ENCODE assay signal across 8 cellular contexts in the genomic region with DNA sequence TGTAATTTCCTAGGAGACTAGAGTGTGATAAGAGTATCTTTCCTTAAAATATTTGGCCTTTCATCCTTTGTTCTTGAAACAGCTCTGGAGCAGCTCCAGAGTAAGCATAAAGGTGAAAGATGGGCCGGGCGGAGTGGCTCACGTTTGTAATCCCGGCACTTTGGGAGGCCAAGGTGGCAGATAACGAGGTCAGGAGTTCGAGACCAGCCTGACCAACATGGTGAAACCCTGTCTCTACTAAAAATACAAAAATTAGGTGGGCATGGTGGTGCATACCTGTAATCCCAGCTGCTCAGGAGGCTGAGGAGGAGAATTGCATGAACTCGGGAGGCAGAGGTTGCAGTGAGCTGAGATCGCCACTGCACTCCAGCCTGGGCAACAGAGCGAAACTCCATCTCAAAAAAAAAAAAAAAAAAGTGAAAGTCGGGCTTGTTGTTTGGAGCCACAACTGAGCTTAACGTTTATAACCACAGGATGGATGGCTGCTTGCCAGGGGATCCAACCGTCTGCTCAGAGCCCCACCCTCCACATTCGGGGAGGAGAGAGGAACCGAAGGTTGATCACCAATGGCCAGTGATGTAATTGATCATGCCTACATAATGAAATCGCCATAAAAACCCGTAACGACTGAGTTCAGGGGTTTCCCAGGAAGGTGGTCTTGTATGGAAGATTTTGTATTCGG. TPM values are rescaled to one million over a fixed set of nuclear protein-coding genes. Genes with fewer than 3 reads are reported as not detected.
A peak's percentile ranks its signal among the peaks of the same experiment; 100 is the strongest.
DNase-seq lines count a peak whose midpoint lies in the region; ATAC-seq and TF ChIP-seq lines count a peak whose summit lies in the region.
"Not testable (repeated sequence)": the region's sequence is repeated elsewhere in the genome, so short reads cannot be mapped to it uniquely, and the experiment has no call there.

No MANE protein-coding gene starts in this region.

- not testable (repeated sequence) for H3K4me3 Mint-ChIP-seq in endothelial cell (ENCODE audit: unreplicated experiment)
- H3K4me3 Mint-ChIP-seq in naive thymus-derived CD4-positive, alpha-beta T cell = peak overlapping the region in 9 of 10 donors; percentile 11 to 69 (median 56)

- H3K9me3 ChIP-seq in OCI-LY3 (ENCODE audit: insufficient read depth, low read length); naive thymus-derived CD4-positive, alpha-beta T cell (ENCODE audit: control insufficient read depth in 2 of 3, low read length in 3 of 3); upper lobe of right lung: not testable (repeated sequence)

- not testable (repeated sequence) for H3K79me2 ChIP-seq in OCI-LY3 (ENCODE audit: low read length)

- H3K9ac ChIP-seq in OCI-LY3 (ENCODE audit: low read length) = not testable (repeated sequence)

- H3K4me3 ChIP-seq in OCI-LY3 (ENCODE audit: low read length) = peak overlapping the region; percentile 20; the same call in 1 of the 2 replicates
- H3K4me3 ChIP-seq in naive thymus-derived CD4-positive, alpha-beta T cell (ENCODE audit: low read length); upper lobe of right lung: not testable (repeated sequence)

- H3K27ac Mint-ChIP-seq in endothelial cell (ENCODE audit: unreplicated experiment) = peak overlapping the region; percentile 34
- peak overlapping the region in 6 of 9 donors; percentile 43 to 87 (median 72) for H3K27ac Mint-ChIP-seq in naive thymus-derived CD4-positive, alpha-beta T cell

- H3K36me3 ChIP-seq in OCI-LY3 (replicated peaks; ENCODE audit: low read depth, low read length); naive thymus-derived CD4-positive, alpha-beta T cell (ENCODE audit: control insufficient read depth in 2 of 3, insufficient read depth in 3 of 3, low read length in 3 of 3); upper lobe of right lung: not testable (repeated sequence)

- not testable (repeated sequence) for H4K20me1 ChIP-seq in OCI-LY3 (ENCODE audit: insufficient read depth, low read length)

- H3K4me1 ChIP-seq in OCI-LY3 (ENCODE audit: low read length) = peaks cover 36% of the 10 kb centered on the region
- H3K4me1 ChIP-seq in naive thymus-derived CD4-positive, alpha-beta T cell (ENCODE audit: control insufficient read depth in 2 of 2, insufficient read depth in 2 of 2, low read length in 2 of 2) = peaks cover 0 to 20% of the 10 kb centered on the region in 2 donors
- not testable (repeated sequence) for H3K4me1 ChIP-seq in upper lobe of right lung

- H2AFZ ChIP-seq in OCI-LY3 (ENCODE audit: low read depth, low read length) = not testable (repeated sequence)

- H3K9me3 Mint-ChIP-seq in endothelial cell (ENCODE audit: unreplicated experiment); naive thymus-derived CD4-positive, alpha-beta T cell: not testable (repeated sequence)

- CTCF ChIA-PET in naive thymus-derived CD4-positive, alpha-beta T cell (lab: Charles Lee) = interaction anchor here (0.6 to 3.0 kb wide), 11 partner anchors 8 to 1819 kb away, joined by 3 to 11 read pairs (median 3); a partner anchor contains a TSS

- ATAC-seq in naive thymus-derived CD4-positive, alpha-beta T cell = peak; percentile 60
- ATAC-seq in upper lobe of right lung = not testable (repeated sequence)

- H3K36me3 Mint-ChIP-seq in endothelial cell (ENCODE audit: low read depth, unreplicated experiment); naive thymus-derived CD4-positive, alpha-beta T cell: not testable (repeated sequence)

- H3K27me3 Mint-ChIP-seq in endothelial cell (ENCODE audit: unreplicated experiment) = not testable (repeated sequence)
- peaks cover 4 to 22% (median 5%) of the 10 kb centered on the region in 5 donors for H3K27me3 Mint-ChIP-seq in naive thymus-derived CD4-positive, alpha-beta T cell

- intact Hi-C loops in naive thymus-derived CD4-positive, alpha-beta T cell (cut with micrococcal nuclease); upper lobe of right lung (cut with DNase I): not testable (repeated sequence)

- H3K4me1 Mint-ChIP-seq in endothelial cell (ENCODE audit: unreplicated experiment) = not testable (repeated sequence)
- H3K4me1 Mint-ChIP-seq in naive thymus-derived CD4-positive, alpha-beta T cell = peaks cover 11 to 40% (median 31%) of the 10 kb centered on the region in 7 donors

- DNase-seq in DMS79 (lab: John Stamatoyannopoulos, UW) (peak; percentile 3), M059J (ENCODE audit: low read depth) (peak; percentile 46), upper lobe of right lung (peak; percentile 23)
- peak; percentile 23 for DNase-seq in activated CD4-positive, CD25-positive, alpha-beta regulatory T cell treated with anti-CD3 and anti-CD28 coated beads, Interleukin-2, amount 50 U/mL, for 72 hours
- DNase-seq in activated effector memory CD4-positive, alpha-beta T cell treated with anti-CD3 and anti-CD28 coated beads, Interleukin-2, amount 50 U/mL, for 16 hours = peak; percentile 33
- not testable (repeated sequence) for DNase-seq in endothelial cell (ENCODE audit: low spot score)
- DNase-seq in naive thymus-derived CD4-positive, alpha-beta T cell = peak in 7 of 9 donors; percentile 47 to 69 (median 61)

- TF ChIP-seq CTCF in OCI-LY3 (IDR thresholded peaks at IDR 0.05; ENCODE audit: low read depth, low read length); endothelial cell (IDR thresholded peaks at IDR 0.05; ENCODE audit: unreplicated experiment); upper lobe of right lung (IDR thresholded peaks at IDR 0.05): not testable (repeated sequence)

- not testable (repeated sequence) for H3K27ac ChIP-seq in OCI-LY3 (ENCODE audit: low read length); naive thymus-derived CD4-positive, alpha-beta T cell (ENCODE audit: low read depth, low read length); upper lobe of right lung

- POLR2A ChIA-PET in naive thymus-derived CD4-positive, alpha-beta T cell (lab: Charles Lee) = interaction anchor here (0.8 to 2.6 kb wide), 7 partner anchors 10 to 48 kb away, joined by 3 to 9 read pairs (median 4); a partner anchor contains a TSS

- not testable (repeated sequence) for H3K27me3 ChIP-seq in OCI-LY3 (ENCODE audit: low read depth, low read length); naive thymus-derived CD4-positive, alpha-beta T cell (ENCODE audit: control insufficient read depth in 2 of 2, insufficient read depth in 2 of 2, low read length in 2 of 2); upper lobe of right lung

- H3K4me2 ChIP-seq in OCI-LY3 (ENCODE audit: low read length) = peak overlapping the region; percentile 41

RNA-seq across cellular contexts. Expression of a gene that starts 16.5 kb away (rescaled TPM):
- total RNA-seq in M059J (2014; rRNA removed; shearing (Covaris generic)) = 12.5 and 19.9 TPM in 2 replicates
- total RNA-seq in endothelial cell (ENCODE audit: unreplicated experiment) = 14.3 TPM
- 10 to 100 TPM in 3 of 5 experiments, 1 to 10 TPM in 2; 7.5 to 14.5 (median 12.3) TPM for total RNA-seq in naive thymus-derived CD4-positive, alpha-beta T cell
- polyA plus RNA-seq in naive thymus-derived CD4-positive, alpha-beta T cell = 10 to 100 TPM; 18.7 to 21.3 TPM
- 23.4 TPM for total RNA-seq in upper lobe of right lung

RNA-seq across cellular contexts. Expression of a gene that starts 18.9 kb away (rescaled TPM):
- 24.5 and 74.6 TPM in 2 replicates for total RNA-seq in M059J (2014; rRNA removed; shearing (Covaris generic))
- total RNA-seq in endothelial cell (ENCODE audit: unreplicated experiment) (161 TPM), upper lobe of right lung (82.9 TPM)
- total RNA-seq in naive thymus-derived CD4-positive, alpha-beta T cell = 100 to 1,000 TPM in 1 of 5 experiments, 10 to 100 TPM in 4; 42.1 to 113 (median 64.8) TPM
- 10 to 100 TPM; 18.1 to 34.3 TPM for polyA plus RNA-seq in naive thymus-derived CD4-positive, alpha-beta T cell

RNA-seq across cellular contexts. Expression of a gene that starts 49.3 kb away (rescaled TPM):
- total RNA-seq in M059J (2014; rRNA removed; shearing (Covaris generic)) = 120 and 189 TPM in 2 replicates
- 156 TPM for total RNA-seq in endothelial cell (ENCODE audit: unreplicated experiment)
- total RNA-seq in naive thymus-derived CD4-positive, alpha-beta T cell = 1 to 10 TPM in 3 of 5 experiments, under 1 TPM in 2; 0.49 to 2.2 (median 1.0) TPM
- 1 to 10 TPM; 1.3 to 2.3 TPM for polyA plus RNA-seq in naive thymus-derived CD4-positive, alpha-beta T cell
- total RNA-seq in upper lobe of right lung = 11.1 TPM

Comparison
In these comparisons a context has a peak if more than half of its experiments do, and no peak if none do; other contexts are left out.
1. RNA of a gene that starts 49.3 kb away (total RNA-seq): 120 to 189 TPM in M059J and 156 TPM in endothelial cell (single experiment); 11.1 TPM in upper lobe of right lung (single experiment) and 0.49 to 2.2 TPM in naive thymus-derived CD4-positive, alpha-beta T cell; every median in the first group is over 10 times any median in the second.